Comparison of ENCODE assay signal across 21 cellular contexts in genomic region chr6:43120101-43120730, GRCh38. TPM values are rescaled to one million over a fixed set of nuclear protein-coding genes. Genes with fewer than 3 reads are reported as not detected.
A peak's percentile ranks its signal among the peaks of the same experiment; 100 is the strongest.
DNase-seq lines count a peak whose midpoint lies in the region; ATAC-seq, FAIRE-seq and TF ChIP-seq lines count a peak whose summit lies in the region.
"Had no signal": no experiment of that assay in that cellular context is flagged by ENCODE, and none has a peak within 500 bp of the region (broad histone marks: within the 10 kb centered on the region; RNA-seq: fewer than 3 reads in every experiment).

No MANE protein-coding gene starts in this region.

- no peak for TF ChIP-seq RAD21 in SK-N-SH (IDR thresholded peaks at IDR 0.05; ENCODE audit: low read length)

- CTCF ChIA-PET in SK-N-SH (lab: Yijun Ruan, JAX) = interaction anchor here (1.2 to 1.5 kb wide), 3 partner anchors 10 to 42 kb away, joined by 3 to 5 read pairs (median 3); no protein-coding TSS in a partner anchor

- no peaks in the 10 kb centered on the region for H3K36me3 ChIP-seq in SK-N-SH (replicated peaks in 1 of 2; ENCODE audit: control insufficient read depth in 1 of 2, insufficient read depth in 2 of 2, low read length in 1 of 2)
- no peaks in the 10 kb centered on the region for H3K36me3 ChIP-seq in neuronal stem cell (replicated peaks in 1 of 2; ENCODE audit: control insufficient read depth in 2 of 2, insufficient read depth in 2 of 2, low read length in 2 of 2)
- H3K36me3 ChIP-seq: neutrophil, right lobe of liver had no signal

- H3K4ac ChIP-seq in neuronal stem cell (ENCODE audit: low read length) = no peak overlapping the region

- no peak overlapping the region for H2BK12ac ChIP-seq in neuronal stem cell (ENCODE audit: low read length)

- no peak overlapping the region for H4K8ac ChIP-seq in neuronal stem cell (ENCODE audit: low read depth, low read length)

- no peak overlapping the region for H4K91ac ChIP-seq in neuronal stem cell (ENCODE audit: low read depth, low read length, poor library complexity)

- H3K4me1 ChIP-seq in SK-N-SH (ENCODE audit: control insufficient read depth in 1 of 2, insufficient read depth in 2 of 2, low read depth in 1 of 2, low read length in 1 of 2) (peaks cover 52 to 68% of the 10 kb centered on the region in 2 experiments), neuronal stem cell (ENCODE audit: control insufficient read depth in 2 of 2, insufficient read depth in 1 of 2, low read depth in 1 of 2, low read length in 2 of 2) (peaks cover 5 to 19% of the 10 kb centered on the region in 2 donors)
- H3K4me1 ChIP-seq: right lobe of liver had no signal

- no peak overlapping the region for H2BK15ac ChIP-seq in neuronal stem cell (ENCODE audit: low read length)

- H3K27ac ChIP-seq in SK-N-SH (ENCODE audit: low read depth in 2 of 2, low read length in 1 of 2) (peak overlapping the region; percentile 91 to 99), epithelial cell of prostate (peak overlapping the region; percentile 91), neuronal stem cell (replicated peaks; ENCODE audit: low read length) (no peak overlapping the region)
- H3K27ac ChIP-seq: 22Rv1, HL-60, neutrophil, right lobe of liver had no signal

- WGBS in SK-N-SH (ENCODE audit: low lambda C conversion rate) = 89% methylated on average over 9 of the region's 9 CpGs
- no CpG with 5 or more reads among the region's 9 CpGs for WGBS in neuronal stem cell (ENCODE audit: extremely low coverage in 2 of 2, insufficient read length in 2 of 2, insufficient replicate concordance in 1 of 2), 2 donors

- no peaks in the 10 kb centered on the region for H4K20me1 ChIP-seq in SK-N-SH (ENCODE audit: insufficient read depth)

- H3K23ac ChIP-seq in neuronal stem cell (ENCODE audit: low read depth, low read length, poor library complexity) = no peak overlapping the region

- no peak overlapping the region for H3K18ac ChIP-seq in neuronal stem cell (ENCODE audit: low read length)

- no peak for ATAC-seq in SK-N-SH treated with all-trans-retinoic acid at 6 μM for 48 hours
- ATAC-seq: right lobe of liver had no signal

- H2AFZ ChIP-seq in SK-N-SH (ENCODE audit: low read depth) = no peak overlapping the region
- no peak overlapping the region for H2AFZ ChIP-seq in neuronal stem cell (ENCODE audit: low read length)

- no peak overlapping the region for H2BK120ac ChIP-seq in neuronal stem cell (ENCODE audit: low read depth, low read length)

- no peaks in the 10 kb centered on the region for H3K27me3 ChIP-seq in SK-N-SH (ENCODE audit: insufficient read depth)
- H3K27me3 ChIP-seq in neuronal stem cell (ENCODE audit: control insufficient read depth in 3 of 3, insufficient read depth in 3 of 3, low read depth in 1 of 3, low read length in 3 of 3) = no peaks in the 10 kb centered on the region
- H3K27me3 ChIP-seq: neutrophil, right lobe of liver had no signal

- H3K4me3 ChIP-seq in SK-N-SH (ENCODE audit: low read depth in 2 of 2, low read length in 1 of 2) (no peak overlapping the region), neuronal stem cell (ENCODE audit: low read length in 2 of 2) (no peak overlapping the region)
- H3K4me3 ChIP-seq: K562, right lobe of liver had no signal

- H3K9ac ChIP-seq in SK-N-SH (peak overlapping the region; percentile 87; the same call in 1 of the 2 replicates), neuronal stem cell (ENCODE audit: low read depth, low read length, poor library complexity) (peak overlapping the region; percentile 56)

- POLR2A ChIA-PET in SK-N-SH (lab: Yijun Ruan, JAX) = no interaction called here

- H2AK5ac ChIP-seq in neuronal stem cell (ENCODE audit: low read depth, low read length) = no peak overlapping the region

- FAIRE-seq in GM19239 (lab: Jason Lieb, UNC) = no peak
- FAIRE-seq: colon, endothelial cell of umbilical vein, K562 had no signal

- no peak overlapping the region for H3K14ac ChIP-seq in neuronal stem cell (ENCODE audit: low read length)

- TF ChIP-seq EP300 in SK-N-SH (IDR thresholded peaks at IDR 0.05; ENCODE audit: borderline replicate concordance in 1 of 2, low read depth in 1 of 2, low read length in 1 of 2) = no peak

- peaks cover 10% of the 10 kb centered on the region for H3K79me1 ChIP-seq in neuronal stem cell (ENCODE audit: low read depth, low read length)

- H3K79me2 ChIP-seq in SK-N-SH (ENCODE audit: insufficient read depth) = peaks cover 81% of the 10 kb centered on the region

- DNase-seq in SK-N-SH (no peak), epithelial cell of prostate (ENCODE audit: low read depth, low spot score) (no peak), neuronal stem cell (ENCODE audit: low spot score) (no peak), NK-92 (lab: John Stamatoyannopoulos, UW; ENCODE audit: unreplicated experiment) (no peak), GM19240 (ENCODE audit: insufficient read length, low spot score) (no peak), middle frontal gyrus (ENCODE audit: extremely low spot score, low spot score) (no peak), GM19239 (ENCODE audit: insufficient read length, low spot score) (no peak)
- DNase-seq: activated CD4-positive, CD25-positive, alpha-beta regulatory T cell treated with anti-CD3 and anti-CD28 coated beads, Interleukin-2, amount 50 U/mL, for 72 hours; amygdala; DMS79; right lobe of liver; SHP77; stimulated activated CD4-positive, alpha-beta T cell treated with anti-CD3 and anti-CD28 coated beads, Interleukin-4, amount 100 ng/mL, for 1 hour; T-helper 2 cell had no signal

- H3F3A ChIP-seq in SK-N-SH (replicated peaks; ENCODE audit: insufficient read depth) = peaks cover 40% of the 10 kb centered on the region

- no peak for TF ChIP-seq CTCF in SK-N-SH (IDR thresholded peaks at IDR 0.05)

- H3K9me3 ChIP-seq in SK-N-SH (no peaks in the 10 kb centered on the region), neuronal stem cell (replicated peaks in 1 of 2; ENCODE audit: control insufficient read depth in 2 of 2, insufficient read depth in 1 of 2, low read depth in 1 of 2, low read length in 2 of 2) (no peaks in the 10 kb centered on the region)
- H3K9me3 ChIP-seq: neutrophil, right lobe of liver had no signal

- H3K9me2 ChIP-seq in SK-N-SH = no peaks in the 10 kb centered on the region

- H2BK5ac ChIP-seq in neuronal stem cell (ENCODE audit: low read length) = no peak overlapping the region

- H3K4me2 ChIP-seq in SK-N-SH (peak overlapping the region; percentile 74), neuronal stem cell (ENCODE audit: insufficient read depth, low read length, poor library complexity, severe bottlenecking) (no peak overlapping the region)

TF ChIP-seq in SK-N-SH, 30 proteins besides CTCF, POLR2A, EP300 and RAD21:
- TF ChIP-seq MEF2A (IDR thresholded peaks at IDR 0.05; ENCODE audit: borderline replicate concordance, low read depth) (no peak), GABPA (IDR thresholded peaks at IDR 0.05; ENCODE audit: low read depth) (no peak), GATA2 (CRISPR knock-in tag; IDR thresholded peaks at IDR 0.05) (no peak), USF2 (IDR thresholded peaks at IDR 0.05; ENCODE audit: borderline replicate concordance, low read depth, low read length) (no peak), RXRA (IDR thresholded peaks at IDR 0.05; ENCODE audit: borderline replicate concordance, low read depth) (no peak), JUND (IDR thresholded peaks at IDR 0.05) (no peak), RCOR1 (IDR thresholded peaks at IDR 0.05; ENCODE audit: low read length) (no peak)

TF ChIP-seq in SK-N-SH treated with all-trans-retinoic acid at 6 μM for 48 hours, 23 proteins besides CTCF, POLR2A, EP300 and RAD21 (continues in another document):
- TF ChIP-seq TCF4 (CRISPR knock-in tag; IDR thresholded peaks at IDR 0.05; ENCODE audit: borderline replicate concordance) = no peak
- no peak for TF ChIP-seq ARNTL (CRISPR knock-in tag; IDR thresholded peaks at IDR 0.05; ENCODE audit: borderline replicate concordance, low read depth)
- no peak for TF ChIP-seq PATZ1 (CRISPR knock-in tag; IDR thresholded peaks at IDR 0.05; ENCODE audit: borderline replicate concordance)
- TF ChIP-seq POU6F1 (CRISPR knock-in tag; IDR thresholded peaks at IDR 0.05; ENCODE audit: borderline replicate concordance, low read depth) = no peak
- TF ChIP-seq PPARA (CRISPR knock-in tag; IDR thresholded peaks at IDR 0.05; ENCODE audit: borderline replicate concordance) = no peak
- no peak for TF ChIP-seq ISL1 (CRISPR knock-in tag; IDR thresholded peaks at IDR 0.05)
- TF ChIP-seq RARB (CRISPR knock-in tag; IDR thresholded peaks at IDR 0.05) = no peak

RNA-seq across cellular contexts. Expression of gene PTK7, which starts 44.1 kb away (rescaled TPM):
- 93.7 and 105 TPM in 2 replicates for polyA plus RNA-seq in SK-N-SH (2012; rRNA removed)
- polyA plus RNA-seq in SK-N-SH (2012; cell fraction: cytosol; rRNA removed) = 54.5 and 77.5 TPM in 2 replicates
- polyA plus RNA-seq in SK-N-SH (2012; cell fraction: nucleus; rRNA removed) = 207 and 220 TPM in 2 replicates
- polyA plus RNA-seq in neuronal stem cell (2013, experiment 1 of 2) = 43.8 TPM
- polyA plus RNA-seq in neuronal stem cell (2013, experiment 2 of 2) = 43.3 TPM

RNA-seq across cellular contexts. Expression of gene SRF, which starts 50.9 kb away (rescaled TPM):
- polyA plus RNA-seq in SK-N-SH (2012; rRNA removed) = 31.7 and 33.8 TPM in 2 replicates
- 19.6 and 25.8 TPM in 2 replicates for polyA plus RNA-seq in SK-N-SH (2012; cell fraction: cytosol; rRNA removed)
- polyA plus RNA-seq in SK-N-SH (2012; cell fraction: nucleus; rRNA removed) = 31.2 and 32.7 TPM in 2 replicates
- polyA plus RNA-seq in neuronal stem cell (2013, experiment 1 of 2) = 33.8 TPM
- 33.2 TPM for polyA plus RNA-seq in neuronal stem cell (2013, experiment 2 of 2)
